In genomic region chrX:72132456-72132855, GRCh38 we compare ENCODE assay signal across 11 cellular contexts. TPM values are rescaled to one million over a fixed set of nuclear protein-coding genes. Genes with fewer than 3 reads are reported as not detected.
A peak's percentile ranks its signal among the peaks of the same experiment; 100 is the strongest.
DNase-seq lines count a peak whose midpoint lies in the region; ATAC-seq and TF ChIP-seq lines count a peak whose summit lies in the region.
"Had no signal": no experiment of that assay in that cellular context is flagged by ENCODE, and none has a peak within 500 bp of the region (broad histone marks: within the 10 kb centered on the region; RNA-seq: fewer than 3 reads in every experiment).

No MANE protein-coding gene starts in this region.

- H3K36me3 Mint-ChIP-seq in naive thymus-derived CD8-positive, alpha-beta T cell = no peaks in the 10 kb centered on the region
- H3K36me3 Mint-ChIP-seq: activated naive CD8-positive, alpha-beta T cell treated with anti-CD3 and anti-CD28 coated beads, Interleukin-2, amount 10 ng/mL, durations not matched to agents 7 days and 5 days had no signal

- TF ChIP-seq CTCF in A673 (conservative IDR thresholded peaks at IDR 0.05; ENCODE audit: low read depth, low read length) (no peak), dorsolateral prefrontal cortex (IDR thresholded peaks at IDR 0.05 in 54 of 56, conservative IDR thresholded peaks at IDR 0.05 in 2 of 56; ENCODE audit: low read depth in 1 of 56, partially characterized antibody in 56 of 56) (no peak)

- H3K4me3 ChIP-seq in A673 (ENCODE audit: low read depth, low read length, poor library complexity, severe bottlenecking) (peak overlapping the region; percentile 51), HUES6 (ENCODE audit: low read depth, low read length) (peak overlapping the region; percentile 66), dorsolateral prefrontal cortex (peak overlapping the region in 56 of 59 donors; percentile 13 to 74 (median 62))

- BruUV-seq in A673 (replicated peaks; lab: Mats Ljungman, UMichigan) = no TSS peak

- intact Hi-C loops in A673 (cut with micrococcal nuclease; ENCODE audit: unreplicated experiment) (no loop called here), dorsolateral prefrontal cortex (cut with DNase I) (loop anchor here (5.0 kb wide), 1 partner anchor 50 kb away; the partner anchor contains the start of gene PIN4 (in 2 of the 2))

- POLR2A ChIA-PET in A673 (lab: Charles Lee; ENCODE audit: low non-redundant PET) = interaction anchor here (0.5 kb wide), 1 partner anchor 56 kb away, joined by 4 read pairs; no protein-coding TSS in a partner anchor
- POLR2A ChIA-PET in naive thymus-derived CD8-positive, alpha-beta T cell (lab: Charles Lee) = no interaction called here

- no peak overlapping the region for H3K27ac Mint-ChIP-seq in naive thymus-derived CD8-positive, alpha-beta T cell
- H3K27ac Mint-ChIP-seq: activated naive CD8-positive, alpha-beta T cell treated with anti-CD3 and anti-CD28 coated beads, Interleukin-2, amount 10 ng/mL, durations not matched to agents 7 days and 5 days had no signal

- no peaks in the 10 kb centered on the region for H3K9me3 ChIP-seq in A673 (ENCODE audit: low read depth, low read length, poor library complexity, severe bottlenecking)
- peaks cover 6% of the 10 kb centered on the region; the same call in 1 of the 2 replicates for H3K9me3 ChIP-seq in HUES6 (ENCODE audit: control insufficient read depth, insufficient read depth, low read depth, low read length)
- H3K9me3 ChIP-seq: spleen had no signal

- CTCF ChIA-PET in A673 (lab: Charles Lee) = interaction anchor here (1.0 kb wide), 1 partner anchor 110 kb away, joined by 3 read pairs; no protein-coding TSS in a partner anchor

- H3K4me1 Mint-ChIP-seq in naive thymus-derived CD8-positive, alpha-beta T cell = peaks cover 0 to 13% (median 4%) of the 10 kb centered on the region in 4 donors
- H3K4me1 Mint-ChIP-seq: activated naive CD8-positive, alpha-beta T cell treated with anti-CD3 and anti-CD28 coated beads, Interleukin-2, amount 10 ng/mL, durations not matched to agents 7 days and 5 days had no signal

- H3K27me3 ChIP-seq in A673 (replicated peaks; ENCODE audit: insufficient read depth, low read depth, low read length, poor library complexity) (no peaks in the 10 kb centered on the region), HUES6 (ENCODE audit: control insufficient read depth, insufficient read depth, low read length) (peaks cover 67% of the 10 kb centered on the region), dorsolateral prefrontal cortex (peaks cover 0 to 94% (median 40%) of the 10 kb centered on the region in 45 donors)

- H3K27me3 Mint-ChIP-seq in naive thymus-derived CD8-positive, alpha-beta T cell = peaks cover 1 to 57% (median 27%) of the 10 kb centered on the region in 5 donors

- ATAC-seq in naive thymus-derived CD8-positive, alpha-beta T cell = no peak
- no peak for ATAC-seq in HG02759 (IDR thresholded peaks at IDR 0.05; ENCODE audit: unreplicated experiment)

- H3K9ac ChIP-seq in HUES6 (ENCODE audit: low read length) = no peak overlapping the region

- H3K4me1 ChIP-seq in A673 (ENCODE audit: insufficient read depth, low read length, poor library complexity, severe bottlenecking) (no peaks in the 10 kb centered on the region), HUES6 (ENCODE audit: control insufficient read depth, insufficient read depth, low read length) (peaks cover 12% of the 10 kb centered on the region; the same call in 1 of the 2 replicates)

- DNase-seq in A673 (ENCODE audit: low spot score) = no peak
- no peak for DNase-seq in dorsolateral prefrontal cortex
- no peak for DNase-seq in naive thymus-derived CD8-positive, alpha-beta T cell
- DNase-seq in DMS79 (lab: John Stamatoyannopoulos, UW) = no peak
- no peak for DNase-seq in NCI-H774 (lab: John Stamatoyannopoulos, UW)
- DNase-seq in activated gamma-delta T cell (lab: John Stamatoyannopoulos, UW) = no peak
- DNase-seq: activated naive CD8-positive, alpha-beta T cell treated with anti-CD3 and anti-CD28 coated beads, Interleukin-2, amount 10 ng/mL, durations not matched to agents 7 days and 5 days had no signal

- H3K4me3 Mint-ChIP-seq in naive thymus-derived CD8-positive, alpha-beta T cell = peak overlapping the region in 8 of 10 donors; percentile 22 to 83 (median 69)

- H3K9me3 Mint-ChIP-seq in naive thymus-derived CD8-positive, alpha-beta T cell = no peaks in the 10 kb centered on the region
- H3K9me3 Mint-ChIP-seq: activated naive CD8-positive, alpha-beta T cell treated with anti-CD3 and anti-CD28 coated beads, Interleukin-2, amount 10 ng/mL, durations not matched to agents 7 days and 5 days had no signal

- H3K36me3 ChIP-seq in A673 (ENCODE audit: insufficient read depth, low read length, poor library complexity, severe bottlenecking) = no peaks in the 10 kb centered on the region
- H3K36me3 ChIP-seq in HUES6 (ENCODE audit: control insufficient read depth, insufficient read depth, low read length) = 0 out of 2 replicates have a peak, but pooled peaks cover 6% of the 10 kb centered on the region

- H3K27ac ChIP-seq in A673 (ENCODE audit: low read depth, low read length, poor library complexity, severe bottlenecking) (no peak overlapping the region), HUES6 (ENCODE audit: low read depth, low read length) (no peak overlapping the region), dorsolateral prefrontal cortex (peak overlapping the region in 49 of 59 donors; percentile 10 to 82 (median 64))

RNA-seq across cellular contexts. Expression of gene RTL5, which starts 0.7 kb away (rescaled TPM):
- 8.4 and 11.5 TPM in 2 replicates for total RNA-seq in A673 (2021)
- 10 to 100 TPM; 18.0 to 36.4 (median 27.1) TPM for total RNA-seq in dorsolateral prefrontal cortex
- under 1 TPM; 0.30 to 0.36 TPM for total RNA-seq in naive thymus-derived CD8-positive, alpha-beta T cell
- not detected for polyA plus RNA-seq in naive thymus-derived CD8-positive, alpha-beta T cell
- total RNA-seq: HepG2 had no signal
- polyA plus RNA-seq: HepG2 had no signal

RNA-seq across cellular contexts. Expression of gene PIN4, which starts 49.1 kb away (rescaled TPM):
- total RNA-seq in A673 (2021) (20.0 and 21.3 TPM in 2 replicates), dorsolateral prefrontal cortex (10 to 100 TPM in 107 of 120 experiments, 1 to 10 TPM in 13; 8.5 to 21.1 (median 13.4) TPM)
- 10 to 100 TPM; 10.8 to 11.1 TPM for total RNA-seq in naive thymus-derived CD8-positive, alpha-beta T cell
- polyA plus RNA-seq in naive thymus-derived CD8-positive, alpha-beta T cell = 10 to 100 TPM; 26.7 to 32.5 (median 31.5) TPM

Comparison
In these comparisons a context has a peak if more than half of its experiments do, and no peak if none do; other contexts are left out.
1. H3K27ac ChIP-seq: peak in dorsolateral prefrontal cortex (49 of 59); none in A673 (single experiment) and HUES6 (single experiment).
2. Peak in every context shown above with its lines, with median percentiles within 50 percentile points of each other: H3K4me3 ChIP-seq.